Comparison of ENCODE assay signal across 21 cellular contexts in genomic region chr2:127762846-127763245, GRCh38. TPM values are rescaled to one million over a fixed set of nuclear protein-coding genes. Genes with fewer than 3 reads are reported as not detected.
DNase-seq lines count a peak whose midpoint lies in the region; ATAC-seq and TF ChIP-seq lines count a peak whose summit lies in the region.
"Had no signal": no experiment of that assay in that cellular context is flagged by ENCODE, and none has a peak within 500 bp of the region (broad histone marks: within the 10 kb centered on the region; RNA-seq: fewer than 3 reads in every experiment).

No MANE protein-coding gene starts in this region.

- H3K27me3 Mint-ChIP-seq in activated T-cell treated with anti-CD3 and anti-CD28 coated beads, Interleukin-2, amount 50 U/mL, for 72 hours (ENCODE audit: low read depth) = no peaks in the 10 kb centered on the region
- no peaks in the 10 kb centered on the region for H3K27me3 Mint-ChIP-seq in chondrocyte (ENCODE audit: low read depth)
- H3K27me3 Mint-ChIP-seq: B cell; IgD-negative memory B cell; naive thymus-derived CD8-positive, alpha-beta T cell had no signal

- no peak overlapping the region for H3K4me3 Mint-ChIP-seq in activated T-cell treated with anti-CD3 and anti-CD28 coated beads, Interleukin-2, amount 50 U/mL, for 72 hours
- H3K4me3 Mint-ChIP-seq in chondrocyte (ENCODE audit: unreplicated experiment) = no peak overlapping the region
- H3K4me3 Mint-ChIP-seq: activated naive CD4-positive, alpha-beta T cell treated with anti-CD3 and anti-CD28 coated beads for 36 hours; activated T-cell treated with anti-CD3 and anti-CD28 coated beads, Interleukin-2, amount 50 U/mL, for 4 hours; B cell; CD8-positive, alpha-beta T cell; IgD-negative memory B cell; immature natural killer cell; naive thymus-derived CD8-positive, alpha-beta T cell had no signal

- no peak for ATAC-seq in activated T-cell treated with anti-CD3 and anti-CD28 coated beads, Interleukin-2, amount 50 U/mL, for 72 hours (replicated peaks in 1 of 2)
- no peak for ATAC-seq in GM18498 (IDR thresholded peaks at IDR 0.05; ENCODE audit: unreplicated experiment)
- ATAC-seq: activated T-cell treated with anti-CD3 and anti-CD28 coated beads, Interleukin-2, amount 50 U/mL, for 4 hours; CD8-positive, alpha-beta T cell; naive thymus-derived CD8-positive, alpha-beta T cell had no signal

- no peak for DNase-seq in activated T-cell treated with anti-CD3 and anti-CD28 coated beads, Interleukin-2, amount 50 U/mL, for 72 hours
- DNase-seq in activated T-cell treated with anti-CD3 and anti-CD28 coated beads, Interleukin-2, amount 50 U/mL, for 48 hours = no peak
- DNase-seq in chondrocyte (ENCODE audit: low spot score) (no peak), putamen (ENCODE audit: low spot score) (peak; percentile 39), epidermal melanocyte (ENCODE audit: insufficient read length, low spot score) (no peak), SJCRH30 (no peak)
- DNase-seq: activated naive CD4-positive, alpha-beta T cell treated with anti-CD3 and anti-CD28 coated beads for 36 hours; activated T-cell treated with anti-CD3 and anti-CD28 coated beads, Interleukin-2, amount 50 U/mL, for 4 hours; amygdala; CD8-positive, alpha-beta T cell; esophagus squamous epithelium; immature natural killer cell; naive thymus-derived CD8-positive, alpha-beta T cell; NCI-H1092; NCI-H1930; NCI-H2227 treated with DMSO at 0.1 percent for 48 hours; transverse colon had no signal

- no peaks in the 10 kb centered on the region for H3K4me1 ChIP-seq in SJCRH30
- H3K4me1 ChIP-seq: transverse colon had no signal

- H3K36me3 Mint-ChIP-seq in activated T-cell treated with anti-CD3 and anti-CD28 coated beads, Interleukin-2, amount 50 U/mL, for 72 hours (ENCODE audit: insufficient read depth in 2 of 2) = peaks cover 5 to 28% of the 10 kb centered on the region in 2 donors
- H3K36me3 Mint-ChIP-seq in chondrocyte (ENCODE audit: low read depth) = peaks cover 24% of the 10 kb centered on the region

- H3K9me3 ChIP-seq in SJCRH30 (replicated peaks) = no peaks in the 10 kb centered on the region
- H3K9me3 ChIP-seq: esophagus squamous epithelium, transverse colon had no signal

- H3K36me3 ChIP-seq in SJCRH30 = peaks cover 66% of the 10 kb centered on the region

- no peak overlapping the region for H3K27ac ChIP-seq in SJCRH30
- H3K27ac ChIP-seq: esophagus squamous epithelium, transverse colon had no signal

- no peaks in the 10 kb centered on the region for H3K9me3 Mint-ChIP-seq in activated T-cell treated with anti-CD3 and anti-CD28 coated beads, Interleukin-2, amount 50 U/mL, for 72 hours
- no peaks in the 10 kb centered on the region for H3K9me3 Mint-ChIP-seq in chondrocyte (ENCODE audit: low read depth)
- H3K9me3 Mint-ChIP-seq: activated naive CD4-positive, alpha-beta T cell treated with anti-CD3 and anti-CD28 coated beads for 36 hours; activated T-cell treated with anti-CD3 and anti-CD28 coated beads, Interleukin-2, amount 50 U/mL, for 4 hours; CD8-positive, alpha-beta T cell; IgD-negative memory B cell; immature natural killer cell; naive thymus-derived CD8-positive, alpha-beta T cell had no signal

- peak overlapping the region; percentile 36 for H3K27ac Mint-ChIP-seq in activated T-cell treated with anti-CD3 and anti-CD28 coated beads, Interleukin-2, amount 50 U/mL, for 72 hours
- peak overlapping the region; percentile 57 for H3K27ac Mint-ChIP-seq in chondrocyte (ENCODE audit: unreplicated experiment)
- H3K27ac Mint-ChIP-seq: activated naive CD4-positive, alpha-beta T cell treated with anti-CD3 and anti-CD28 coated beads for 36 hours; B cell; CD8-positive, alpha-beta T cell had no signal

- H3K4me3 ChIP-seq in WI38 (ENCODE audit: low read depth, low read length) (0 out of 2 replicates have a peak overlapping the region, but pooled peaks have one; percentile 23), SJCRH30 (no peak overlapping the region)
- H3K4me3 ChIP-seq: esophagus squamous epithelium, transverse colon had no signal

- TF ChIP-seq CTCF in WI38 (IDR thresholded peaks at IDR 0.05; ENCODE audit: low read depth, low read length) (no peak), chondrocyte (IDR thresholded peaks at IDR 0.05) (no peak)

- H3K4me1 Mint-ChIP-seq in activated T-cell treated with anti-CD3 and anti-CD28 coated beads, Interleukin-2, amount 50 U/mL, for 72 hours (ENCODE audit: low read depth) = peaks cover 12% of the 10 kb centered on the region
- H3K4me1 Mint-ChIP-seq in chondrocyte (ENCODE audit: low read depth) = peaks cover 28% of the 10 kb centered on the region
- H3K4me1 Mint-ChIP-seq: B cell, immature natural killer cell had no signal

- H3K27me3 ChIP-seq in SJCRH30 = no peaks in the 10 kb centered on the region
- H3K27me3 ChIP-seq: esophagus squamous epithelium, transverse colon had no signal

RNA-seq across cellular contexts. Expression of gene WDR33, which starts 48.1 kb away (rescaled TPM):
- total RNA-seq in activated T-cell treated with anti-CD3 and anti-CD28 coated beads, Interleukin-2, amount 50 U/mL, for 72 hours = 10 to 100 TPM; 69.2 to 71.7 TPM
- 33.3 to 45.6 TPM (median 37.2 TPM) in 3 replicates for total RNA-seq in chondrocyte
- total RNA-seq in SJCRH30 (2014; rRNA removed; shearing (Covaris generic)) = 52.8 and 56.1 TPM in 2 replicates
